In the genomic region with DNA sequence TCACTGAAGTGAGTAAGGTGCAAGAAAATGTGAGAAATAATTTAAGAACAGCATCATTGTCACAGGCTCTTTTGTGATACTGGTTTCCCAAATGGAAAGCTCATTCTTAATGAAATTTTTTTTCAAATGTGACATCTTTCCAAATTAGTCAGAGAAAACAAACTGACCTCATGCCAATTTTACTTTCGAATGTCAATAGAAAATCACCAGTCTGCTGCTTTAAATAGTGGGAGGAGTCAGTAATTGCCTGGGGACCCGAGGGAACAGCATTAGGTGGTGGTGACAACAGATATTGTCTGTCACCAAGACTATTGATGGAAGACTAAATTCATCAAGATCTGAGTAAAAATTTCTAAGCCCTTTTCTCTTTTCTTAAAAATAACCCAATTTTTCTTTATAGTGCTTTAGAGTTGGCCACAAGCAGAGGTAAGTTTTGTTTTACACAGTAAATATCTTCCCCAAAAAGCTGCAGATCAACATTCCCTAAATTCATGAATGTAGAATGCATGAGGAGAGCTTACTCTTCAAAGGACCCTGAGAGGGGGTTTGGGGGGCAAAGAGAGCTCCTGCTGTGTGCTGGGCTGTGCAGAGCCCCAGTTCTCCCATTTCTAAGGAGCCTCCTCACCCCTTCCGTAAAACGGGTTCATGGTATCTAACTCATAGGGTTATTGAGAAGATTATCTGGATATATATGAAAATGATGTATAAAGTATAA, we compare ENCODE assay signal across 2 cellular contexts.
TF ChIP-seq lines count a peak whose summit lies in the region.

No MANE protein-coding gene starts in this region.

TF ChIP-seq in GM12878, 131 proteins besides CTCF, POLR2A, EP300 and RAD21 (continued from another document):
- TF ChIP-seq E2F8 (IDR thresholded peaks at IDR 0.05; ENCODE audit: low read depth, partially characterized antibody) (no peak), PAX8 (IDR thresholded peaks at IDR 0.05) (no peak), IRF5 (IDR thresholded peaks at IDR 0.05; ENCODE audit: borderline replicate concordance) (no peak), CBX5 (IDR thresholded peaks at IDR 0.05; ENCODE audit: low read depth) (no peak), SPI1 (IDR thresholded peaks at IDR 0.05; ENCODE audit: borderline replicate concordance, insufficient read depth, low read depth, low read length) (no peak), NFIC (IDR thresholded peaks at IDR 0.05; ENCODE audit: low read depth, low read length) (no peak), CHD2 (IDR thresholded peaks at IDR 0.05; ENCODE audit: borderline replicate concordance, low read depth, low read length) (no peak), BCL11A (IDR thresholded peaks at IDR 0.05; ENCODE audit: low read depth, low read length) (no peak)

TF ChIP-seq in SK-N-SH treated with all-trans-retinoic acid at 6 μM for 48 hours, 23 proteins besides CTCF, POLR2A, EP300 and RAD21 (continued from another document):
- TF ChIP-seq, protein P1, sequence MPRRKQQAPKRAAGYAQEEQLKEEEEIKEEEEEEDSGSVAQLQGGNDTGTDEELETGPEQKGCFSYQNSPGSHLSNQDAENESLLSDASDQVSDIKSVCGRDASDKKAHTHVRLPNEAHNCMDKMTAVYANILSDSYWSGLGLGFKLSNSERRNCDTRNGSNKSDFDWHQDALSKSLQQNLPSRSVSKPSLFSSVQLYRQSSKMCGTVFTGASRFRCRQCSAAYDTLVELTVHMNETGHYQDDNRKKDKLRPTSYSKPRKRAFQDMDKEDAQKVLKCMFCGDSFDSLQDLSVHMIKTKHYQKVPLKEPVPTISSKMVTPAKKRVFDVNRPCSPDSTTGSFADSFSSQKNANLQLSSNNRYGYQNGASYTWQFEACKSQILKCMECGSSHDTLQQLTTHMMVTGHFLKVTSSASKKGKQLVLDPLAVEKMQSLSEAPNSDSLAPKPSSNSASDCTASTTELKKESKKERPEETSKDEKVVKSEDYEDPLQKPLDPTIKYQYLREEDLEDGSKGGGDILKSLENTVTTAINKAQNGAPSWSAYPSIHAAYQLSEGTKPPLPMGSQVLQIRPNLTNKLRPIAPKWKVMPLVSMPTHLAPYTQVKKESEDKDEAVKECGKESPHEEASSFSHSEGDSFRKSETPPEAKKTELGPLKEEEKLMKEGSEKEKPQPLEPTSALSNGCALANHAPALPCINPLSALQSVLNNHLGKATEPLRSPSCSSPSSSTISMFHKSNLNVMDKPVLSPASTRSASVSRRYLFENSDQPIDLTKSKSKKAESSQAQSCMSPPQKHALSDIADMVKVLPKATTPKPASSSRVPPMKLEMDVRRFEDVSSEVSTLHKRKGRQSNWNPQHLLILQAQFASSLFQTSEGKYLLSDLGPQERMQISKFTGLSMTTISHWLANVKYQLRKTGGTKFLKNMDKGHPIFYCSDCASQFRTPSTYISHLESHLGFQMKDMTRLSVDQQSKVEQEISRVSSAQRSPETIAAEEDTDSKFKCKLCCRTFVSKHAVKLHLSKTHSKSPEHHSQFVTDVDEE (CRISPR knock-in tag; IDR thresholded peaks at IDR 0.05) = no peak
- TF ChIP-seq ZFP3 (CRISPR knock-in tag; IDR thresholded peaks at IDR 0.05) (no peak), PPARA (CRISPR knock-in tag; IDR thresholded peaks at IDR 0.05; ENCODE audit: borderline replicate concordance) (no peak), ESRRG (CRISPR knock-in tag; IDR thresholded peaks at IDR 0.05) (no peak)
